34 cellular contexts compared by ENCODE assay signal in the genomic region with DNA sequence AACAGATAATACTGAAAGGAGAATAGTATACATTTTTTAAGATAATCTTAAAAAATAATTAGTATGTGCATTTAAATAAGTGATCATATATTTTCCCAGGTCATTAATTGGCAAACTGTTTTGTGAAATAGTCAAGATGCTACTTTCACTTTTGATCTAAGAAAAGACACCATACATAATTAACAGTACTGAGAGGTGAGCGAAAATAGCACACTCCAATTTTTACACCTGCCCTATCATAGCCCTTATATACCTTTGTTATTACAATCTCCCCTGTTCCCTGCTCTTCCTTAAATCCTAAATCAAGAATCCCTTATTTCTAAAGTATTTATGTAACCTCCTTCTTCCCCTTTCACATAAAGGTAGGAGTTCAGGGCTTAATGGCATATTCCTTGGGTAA.
"Had no signal": no experiment of that assay in that cellular context is flagged by ENCODE, and none has a peak within 500 bp of the region (broad histone marks: within the 10 kb centered on the region; RNA-seq: fewer than 3 reads in every experiment).

No MANE protein-coding gene starts in this region.

- H3K9me3 ChIP-seq: MG63 had no signal

- H3K4me3 ChIP-seq: MG63 had no signal

- H3K36me3 ChIP-seq: MG63 had no signal

- H3K27me3 ChIP-seq: MG63 had no signal

- DNase-seq: Karpas-422, Kasumi-1, MG63, MM.1S, MV-4-11, NCI-H1048, NCI-H1092, NCI-H1092 treated with DMSO at 0.1 percent for 48 hours, NCI-H1105, NCI-H1105 treated with DMSO at 0.1 percent for 48 hours, NCI-H1417, NCI-H1417 treated with DMSO at 0.1 percent for 48 hours, NCI-H1436, NCI-H1436 treated with DMSO at 0.1 percent for 48 hours, NCI-H146, NCI-H1694, NCI-H1694 treated with DMSO at 0.1 percent for 48 hours, NCI-H187, NCI-H187 treated with DMSO at 0.1 percent for 48 hours, NCI-H1930, NCI-H2029, NCI-H2029 treated with DMSO at 0.1 percent for 48 hours, NCI-H2081, NCI-H2081 treated with DMSO at 0.1 percent for 48 hours, NCI-H2107, NCI-H2171, NCI-H2171 treated with DMSO at 0.1 percent for 48 hours, NCI-H2227 treated with DMSO at 0.1 percent for 48 hours, NCI-H226, NCI-H345, NCI-H446, NCI-H446 treated with DMSO at 0.1 percent for 48 hours, NCI-H510A, NCI-H510A treated with DMSO at 0.1 percent for 48 hours had no signal
